Comparison of ENCODE assay signal across 8 cellular contexts in the genomic region with DNA sequence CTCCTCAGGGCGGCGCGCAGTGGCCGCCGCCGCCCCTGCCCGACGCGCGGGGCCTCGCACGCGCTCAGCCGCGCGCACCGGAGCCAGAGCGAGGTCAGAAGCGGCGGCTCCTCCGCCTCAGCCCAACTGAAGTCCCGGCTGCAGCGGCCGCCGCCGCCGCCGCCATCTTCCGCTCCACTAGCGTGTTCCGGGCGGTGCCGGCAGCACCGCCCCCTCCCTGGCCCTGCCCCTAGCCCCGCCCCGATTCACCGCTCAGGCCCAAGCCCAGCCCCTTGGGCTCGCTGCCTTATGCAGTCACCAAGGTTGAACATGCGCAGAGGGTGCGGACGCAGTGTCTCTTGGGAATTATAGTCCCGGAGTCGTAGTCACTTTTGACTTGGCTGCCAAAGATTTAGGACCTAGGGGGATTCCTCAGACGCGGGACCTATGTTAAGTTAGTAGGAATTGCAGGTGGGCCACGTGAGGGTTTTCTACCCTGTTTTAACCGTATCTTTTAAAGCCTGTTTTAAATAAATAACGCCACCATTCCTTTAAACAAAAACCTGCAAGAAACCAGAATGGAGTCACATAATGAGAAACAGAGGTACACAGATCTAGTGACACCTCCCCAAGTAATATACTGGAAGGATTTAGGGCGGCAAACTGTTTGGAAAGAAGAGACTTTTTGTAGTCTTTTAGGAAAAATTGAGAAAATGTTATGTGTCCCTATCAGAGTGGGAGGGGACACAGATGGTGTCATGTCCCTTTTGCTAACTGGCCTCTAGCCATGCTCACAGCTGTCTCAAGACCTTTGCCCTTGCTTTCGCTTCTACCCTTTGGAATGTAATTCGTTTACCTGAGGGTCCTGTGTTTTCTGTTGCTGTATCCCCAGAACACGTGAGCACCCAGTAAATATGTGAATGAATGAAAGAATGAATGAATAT. TPM values are rescaled to one million over a fixed set of nuclear protein-coding genes. Genes with fewer than 3 reads are reported as not detected.
DNase-seq lines count a peak whose midpoint lies in the region; TF ChIP-seq lines count a peak whose summit lies in the region.

A gene with protein sequence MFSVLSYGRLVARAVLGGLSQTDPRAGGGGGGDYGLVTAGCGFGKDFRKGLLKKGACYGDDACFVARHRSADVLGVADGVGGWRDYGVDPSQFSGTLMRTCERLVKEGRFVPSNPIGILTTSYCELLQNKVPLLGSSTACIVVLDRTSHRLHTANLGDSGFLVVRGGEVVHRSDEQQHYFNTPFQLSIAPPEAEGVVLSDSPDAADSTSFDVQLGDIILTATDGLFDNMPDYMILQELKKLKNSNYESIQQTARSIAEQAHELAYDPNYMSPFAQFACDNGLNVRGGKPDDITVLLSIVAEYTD (minus strand): TSS at position 182 of the 923 bp plus-strand sequence. CDS start 287 bp downstream, outside the sequence.

- CTCF ChIA-PET in HEK293T (lab: Yijun Ruan, JAX): interaction anchor here (0.6 kb wide), 1 partner anchor 22 kb away, joined by 4 read pairs; no protein-coding TSS in a partner anchor

- POLR2A ChIA-PET in HEK293T (lab: Yijun Ruan, JAX): no interaction called here

- H3K4me1 ChIP-seq in neuron (ENCODE audit: insufficient read depth, low read length): peaks cover 16% of the 10 kb centered on the region

- peak within 1 kb of the TSS; percentile 54 for H3K4me3 ChIP-seq in neuron (ENCODE audit: low read length)

- peak; percentile 87 for DNase-seq in GF-D8 (lab: John Stamatoyannopoulos, UW)
- DNase-seq in HEK293T (ENCODE audit: extremely low spot score): peak; percentile 97
- DNase-seq in NAMALWA (ENCODE audit: low spot score): peak; percentile 99
- DNase-seq in SK-MEL-5 (ENCODE audit: low read depth, low spot score): peak; percentile 98
- peak; percentile 98 for DNase-seq in activated naive CD4-positive, alpha-beta T cell treated with Interleukin-2 at 50 U/mL for 16 hours
- peak; percentile 87 for DNase-seq in foreskin melanocyte
- DNase-seq in stromal cell of bone marrow (ENCODE audit: low read depth): peak; percentile 88

- H3K27me3 ChIP-seq in neuron (ENCODE audit: insufficient read depth, low read length): peaks cover 11% of the 10 kb centered on the region

- in situ Hi-C loops in SK-MEL-5 (cut with HindIII; ENCODE audit: low pct_unique_long_range_greater_than_20kb, low sequenced_read_pairs): no loop called here

- H3K36me3 ChIP-seq in neuron (ENCODE audit: insufficient read depth, low read length): no peaks in the 10 kb centered on the region

- peak within 1 kb of the TSS; percentile 96 for H2AFZ ChIP-seq in neuron (ENCODE audit: low read depth, low read length)

- no peaks in the 10 kb centered on the region for H3K9me3 ChIP-seq in neuron (ENCODE audit: low read length)

TF ChIP-seq in HEK293T, 16 proteins besides CTCF, POLR2A, EP300 and RAD21:
- TF ChIP-seq FOXA1 (IDR thresholded peaks at IDR 0.05) (no peak), ELF4 (IDR thresholded peaks at IDR 0.05) (no peak), NFRKB (IDR thresholded peaks at IDR 0.05) (no peak)

RNA-seq across cellular contexts. Expression of the gene that starts here (rescaled TPM):
- 18.9 and 21.2 TPM in 2 replicates for total RNA-seq in SK-MEL-5 (2014; rRNA removed; shearing (Covaris generic))
- 30.1 and 36.2 TPM in 2 replicates for polyA plus RNA-seq in SK-MEL-5 (2015; cell fraction: cytosol; rRNA removed)
- 33.7 and 38.1 TPM in 2 replicates for polyA plus RNA-seq in SK-MEL-5 (2015; cell fraction: nucleus; rRNA removed)

Comparison
In these comparisons a context has a peak if more than half of its experiments do, and no peak if none do; other contexts are left out.
1. Peak in every context shown above with its lines: DNase-seq and H3K4me3 ChIP-seq.